ENCODE assay signal across 1 cellular context in genomic region chr14:99534333-99534732, GRCh38.
TF ChIP-seq lines count a peak whose summit lies in the region.

No MANE protein-coding gene starts in this region.

TF ChIP-seq in H1, 55 proteins besides CTCF, POLR2A, EP300 and RAD21:
- TF ChIP-seq KDM1A (IDR thresholded peaks at IDR 0.05; ENCODE audit: borderline replicate concordance, low read length), result no peak
- TF ChIP-seq TCF12 (IDR thresholded peaks at IDR 0.05; ENCODE audit: low read depth, low read length), result no peak
- TF ChIP-seq FOSL1 (IDR thresholded peaks at IDR 0.05; ENCODE audit: insufficient read depth, low read depth, low read length), result no peak
- no peak for TF ChIP-seq BACH1 (IDR thresholded peaks at IDR 0.05; ENCODE audit: low read length)
- no peak for TF ChIP-seq NANOG (IDR thresholded peaks at IDR 0.05; ENCODE audit: insufficient read depth, low read depth, low read length, poor library complexity, severe bottlenecking)
- no peak for TF ChIP-seq EGR1 (IDR thresholded peaks at IDR 0.05; ENCODE audit: borderline replicate concordance, low read depth, low read length)
- TF ChIP-seq NRF1 (IDR thresholded peaks at IDR 0.05; ENCODE audit: low read depth, low read length), result no peak
- no peak for TF ChIP-seq CEBPB (IDR thresholded peaks at IDR 0.05; ENCODE audit: low read depth, low read length)
- no peak for TF ChIP-seq ASH2L (IDR thresholded peaks at IDR 0.05; ENCODE audit: low read length)
- no peak for TF ChIP-seq MAX (IDR thresholded peaks at IDR 0.05)
- TF ChIP-seq CBX8 (IDR thresholded peaks at IDR 0.05; ENCODE audit: borderline replicate concordance, low read depth, low read length), result no peak
- TF ChIP-seq TAF7 (optimal IDR thresholded peaks at IDR 0.05; ENCODE audit: borderline replicate concordance, low read depth, low read length), result no peak
- TF ChIP-seq POU5F1 (IDR thresholded peaks at IDR 0.05; ENCODE audit: low read depth, low read length), result no peak
- TF ChIP-seq KDM5A (IDR thresholded peaks at IDR 0.05; ENCODE audit: low read length), result no peak
- TF ChIP-seq ATF2 (IDR thresholded peaks at IDR 0.05; ENCODE audit: low read length), result no peak
- no peak for TF ChIP-seq BCL11A (IDR thresholded peaks at IDR 0.05; ENCODE audit: low read depth in 2 of 2, low read length in 2 of 2)
- TF ChIP-seq EZH2 (IDR thresholded peaks at IDR 0.05; ENCODE audit: low read depth, low read length, severe bottlenecking), result no peak
TF ChIP-seq in H1: peak in this region for 0.
